In genomic region chr18:38545071-38545470, GRCh38 we compare ENCODE assay signal across 10 cellular contexts.
DNase-seq lines count a peak whose midpoint lies in the region; ATAC-seq and TF ChIP-seq lines count a peak whose summit lies in the region.
"Had no signal": no experiment of that assay in that cellular context is flagged by ENCODE, and none has a peak within 500 bp of the region (broad histone marks: within the 10 kb centered on the region; RNA-seq: fewer than 3 reads in every experiment).

No MANE protein-coding gene starts in this region.

- H3K27ac Mint-ChIP-seq in endothelial cell (ENCODE audit: unreplicated experiment), result no peak overlapping the region

- no peaks in the 10 kb centered on the region for H3K4me1 Mint-ChIP-seq in endothelial cell (ENCODE audit: unreplicated experiment)

- ATAC-seq in gastroesophageal sphincter (no peak), GM19463 (IDR thresholded peaks at IDR 0.05; ENCODE audit: unreplicated experiment) (no peak)

- no peak for TF ChIP-seq EP300 in gastroesophageal sphincter (IDR thresholded peaks at IDR 0.05)

- peak; percentile 7 for DNase-seq in ACHN
- DNase-seq in GM06990 (ENCODE audit: extremely low read depth, insufficient read length), result no peak
- DNase-seq in endothelial cell (ENCODE audit: low spot score), result peak; percentile 57
- DNase-seq in activated CD8-positive, alpha-beta memory T cell treated with anti-CD3 and anti-CD28 coated beads, Interleukin-2, amount 50 U/mL, for 48 hours, result no peak
- no peak for DNase-seq in HuH-7.5 (ENCODE audit: low spot score)
- DNase-seq: activated T-cell treated with anti-CD3 and anti-CD28 coated beads, Interleukin-2, amount 50 U/mL, for 48 hours; effector CD4-positive, alpha-beta T cell had no signal

- 73 to 80% methylated on average over 1 of the region's 1 CpG for WGBS in gastroesophageal sphincter (ENCODE audit: low coverage in 1 of 2), 2 donors

- in situ Hi-C loops in ACHN (cut with HindIII; ENCODE audit: low pct_ligation_motif_present, low pct_unique_long_range_greater_than_20kb, low sequenced_read_pairs), result no loop called here

- H3K36me3 ChIP-seq in GM06990 (ENCODE audit: control insufficient read depth, insufficient read depth, low read length) (no peaks in the 10 kb centered on the region), gastroesophageal sphincter (no peaks in the 10 kb centered on the region)

- no peaks in the 10 kb centered on the region for H3K36me3 Mint-ChIP-seq in endothelial cell (ENCODE audit: low read depth, unreplicated experiment)

- H3K4me1 ChIP-seq in gastroesophageal sphincter, result no peaks in the 10 kb centered on the region

- H3K4me3 ChIP-seq in GM06990 (replicated peaks; ENCODE audit: low read depth, low read length) (no peak overlapping the region), gastroesophageal sphincter (no peak overlapping the region)

- H3K9me3 ChIP-seq in gastroesophageal sphincter, result no peaks in the 10 kb centered on the region

- H3K27me3 Mint-ChIP-seq in endothelial cell (ENCODE audit: unreplicated experiment), result no peaks in the 10 kb centered on the region

- TF ChIP-seq POLR2A in gastroesophageal sphincter (IDR thresholded peaks at IDR 0.05), result no peak

- H3K9me3 Mint-ChIP-seq in endothelial cell (ENCODE audit: unreplicated experiment), result no peaks in the 10 kb centered on the region

- H3K4me3 Mint-ChIP-seq in endothelial cell (ENCODE audit: unreplicated experiment), result no peak overlapping the region

- TF ChIP-seq CTCF in GM06990 (IDR thresholded peaks at IDR 0.05; ENCODE audit: insufficient read depth, low read length, poor library complexity, severe bottlenecking), result peak; percentile 59
- peak; percentile 50 for TF ChIP-seq CTCF in LNCAP (IDR thresholded peaks at IDR 0.05)
- TF ChIP-seq CTCF in endothelial cell (IDR thresholded peaks at IDR 0.05; ENCODE audit: unreplicated experiment), result no peak
- TF ChIP-seq CTCF in gastroesophageal sphincter (IDR thresholded peaks at IDR 0.05), result peak in 1 of 4 experiments; percentile 7

- H3K27ac ChIP-seq in gastroesophageal sphincter, result no peak overlapping the region

- H3K27me3 ChIP-seq in GM06990 (replicated peaks; ENCODE audit: control insufficient read depth, insufficient read depth, low read length) (no peaks in the 10 kb centered on the region), gastroesophageal sphincter (no peaks in the 10 kb centered on the region)

Comparison
In these comparisons a context has a peak if more than half of its experiments do, and no peak if none do; other contexts are left out.
1. DNase-seq: peak in ACHN (single experiment) and endothelial cell (single experiment); none in GM06990 (single experiment), activated CD8-positive, alpha-beta memory T cell treated with anti-CD3 and anti-CD28 coated beads, Interleukin-2, amount 50 U/mL, for 48 hours (single experiment) and HuH-7.5 (single experiment).